ENCODE assay signal across 8 cellular contexts in the genomic region with DNA sequence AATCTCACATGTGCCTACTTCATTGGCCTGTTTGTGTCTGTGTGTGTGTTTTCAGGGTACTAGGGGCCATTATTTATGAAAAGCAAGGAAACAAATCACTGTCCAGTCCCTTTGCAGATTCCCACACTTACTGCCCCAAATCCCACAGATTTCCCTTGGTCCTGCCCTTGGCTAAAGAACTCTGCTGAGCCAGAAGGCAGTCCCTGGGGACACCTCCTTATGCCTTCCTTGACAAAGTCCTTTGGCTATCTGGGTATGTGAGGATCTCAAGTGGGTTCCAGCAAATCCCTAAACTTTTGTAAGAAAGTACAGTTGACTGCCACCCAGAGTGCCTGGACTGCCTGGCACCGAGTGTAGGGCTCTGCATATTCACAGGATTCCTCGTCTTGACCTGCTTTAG.
A peak's percentile ranks its signal among the peaks of the same experiment; 100 is the strongest.
DNase-seq lines count a peak whose midpoint lies in the region; ATAC-seq and TF ChIP-seq lines count a peak whose summit lies in the region.

No MANE protein-coding gene starts in this region.

- TF ChIP-seq CTCF in left ventricle myocardium inferior (IDR thresholded peaks at IDR 0.05; ENCODE audit: borderline replicate concordance), result no peak
- TF ChIP-seq CTCF in gastrocnemius medialis (IDR thresholded peaks at IDR 0.05 in 4 of 5, conservative IDR thresholded peaks at IDR 0.05 in 1 of 5), result no peak

- DNase-seq in T-helper 17 cell (no peak), left ventricle myocardium inferior (no peak), gastrocnemius medialis (no peak), NCI-H2029 treated with DMSO at 0.1 percent for 48 hours (lab: John Stamatoyannopoulos, UW) (no peak), ACHN (no peak), activated gamma-delta T cell (lab: John Stamatoyannopoulos, UW) (no peak)

- H3K27ac Mint-ChIP-seq in T-helper 17 cell, result no peak overlapping the region

- peaks cover 78% of the 10 kb centered on the region for H3K27me3 Mint-ChIP-seq in T-helper 17 cell

- H3K36me3 ChIP-seq in left ventricle myocardium inferior, result no peaks in the 10 kb centered on the region
- no peaks in the 10 kb centered on the region for H3K36me3 ChIP-seq in gastrocnemius medialis

- H3K27me3 ChIP-seq in left ventricle myocardium inferior (ENCODE audit: low read depth) (peaks cover 40% of the 10 kb centered on the region), gastrocnemius medialis (peaks cover 11 to 25% (median 15%) of the 10 kb centered on the region in 3 donors)

- peak overlapping the region; percentile 72 for H3K4me3 ChIP-seq in GM08714 (ENCODE audit: low read length)
- peak overlapping the region; percentile 79 for H3K4me3 ChIP-seq in left ventricle myocardium inferior
- H3K4me3 ChIP-seq in gastrocnemius medialis, result peak overlapping the region; percentile 71 to 78 (median 76)

- in situ Hi-C loops in gastrocnemius medialis (cut with MboI; ENCODE audit: low sequenced_read_pairs in 4 of 4), result no loop called here
- in situ Hi-C loops in ACHN (cut with HindIII; ENCODE audit: low pct_ligation_motif_present, low pct_unique_long_range_greater_than_20kb, low sequenced_read_pairs), result no loop called here

- H3K36me3 Mint-ChIP-seq in T-helper 17 cell (ENCODE audit: low read depth), result peaks cover 8% of the 10 kb centered on the region

- intact Hi-C loops in left ventricle myocardium inferior (cut with micrococcal nuclease) (no loop called here), gastrocnemius medialis (cut with DNase I; ENCODE audit: low total_unique reads) (no loop called here)

- H3K27ac ChIP-seq in left ventricle myocardium inferior (replicated peaks), result peak overlapping the region; percentile 85
- peak overlapping the region; percentile 25 to 77 (median 72) for H3K27ac ChIP-seq in gastrocnemius medialis

- H3K4me1 ChIP-seq in left ventricle myocardium inferior (peaks cover 26% of the 10 kb centered on the region), gastrocnemius medialis (peaks cover 0 to 10% of the 10 kb centered on the region in 2 donors)

- H3K9me3 ChIP-seq in T-helper 17 cell (ENCODE audit: control insufficient read depth, low read length, poor library complexity, severe bottlenecking) (no peaks in the 10 kb centered on the region), left ventricle myocardium inferior (replicated peaks) (no peaks in the 10 kb centered on the region), gastrocnemius medialis (no peaks in the 10 kb centered on the region)

- TF ChIP-seq POLR2A in gastrocnemius medialis (IDR thresholded peaks at IDR 0.05), result no peak

- ATAC-seq in T-helper 17 cell (no peak), gastrocnemius medialis (no peak), GM19351 (IDR thresholded peaks at IDR 0.05; ENCODE audit: unreplicated experiment) (no peak)

- peaks cover 12% of the 10 kb centered on the region for H3K4me1 Mint-ChIP-seq in T-helper 17 cell

- H3K4me3 Mint-ChIP-seq in T-helper 17 cell, result peak overlapping the region; percentile 94
